Comparison of ENCODE assay signal across 8 cellular contexts in the genomic region with DNA sequence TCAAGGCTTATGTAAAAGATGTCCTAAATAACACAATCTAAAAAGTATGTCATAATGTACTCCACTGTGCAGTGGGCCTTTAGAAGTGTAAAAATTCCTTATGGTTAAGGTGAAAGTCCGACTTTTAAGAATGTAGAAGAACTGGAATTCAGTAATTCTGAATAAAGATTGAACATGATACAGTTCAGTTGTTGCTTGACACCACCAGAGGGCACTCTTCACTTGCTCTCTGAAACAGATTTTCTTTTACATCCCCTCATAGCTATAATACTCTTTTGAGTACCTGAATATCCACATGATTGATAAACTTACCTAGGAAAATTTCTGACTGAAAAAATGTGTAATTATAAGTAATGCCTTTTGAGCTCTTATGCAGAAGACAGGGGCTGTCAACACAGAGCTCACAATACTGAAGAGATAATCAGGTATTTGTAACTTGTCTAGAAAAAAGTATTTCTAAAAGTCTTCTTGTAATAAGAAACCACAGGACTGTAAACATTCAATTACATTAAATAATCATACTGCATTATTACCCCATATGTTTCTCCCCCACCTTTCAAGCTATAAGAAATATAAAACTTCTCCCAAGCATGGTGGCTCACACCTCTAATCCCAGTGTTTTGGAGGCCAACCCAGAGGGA.
DNase-seq lines count a peak whose midpoint lies in the region; ATAC-seq lines count a peak whose summit lies in the region.

No MANE protein-coding gene starts in this region.

- peak; percentile 78 for ATAC-seq in GM19351 (IDR thresholded peaks at IDR 0.05; ENCODE audit: unreplicated experiment)

- DNase-seq in NCI-H1417 (lab: John Stamatoyannopoulos, UW), result peak; percentile 15 to 75 (median 55)
- no peak for DNase-seq in NCI-H1417 treated with DMSO at 0.1 percent for 48 hours (lab: John Stamatoyannopoulos, UW)
- DNase-seq in KG1 (lab: John Stamatoyannopoulos, UW), result peak; percentile 23
- peak; percentile 71 for DNase-seq in OCI-M1 (lab: John Stamatoyannopoulos, UW)
- peak; percentile 81 for DNase-seq in dermis blood vessel endothelial cell
- peak; percentile 78 for DNase-seq in medulla oblongata (ENCODE audit: extremely low spot score)
- DNase-seq in cerebellar nuclear complex (lab: John Stamatoyannopoulos, UW), result no peak

Comparison
In these comparisons a context has a peak if more than half of its experiments do, and no peak if none do; other contexts are left out.
1. DNase-seq: peak in NCI-H1417 (3 of 3), KG1 (single experiment), OCI-M1 (single experiment), dermis blood vessel endothelial cell (single experiment) and medulla oblongata (single experiment); none in NCI-H1417 treated with DMSO at 0.1 percent for 48 hours (single experiment) and cerebellar nuclear complex (0 of 2).